12 cellular contexts compared by ENCODE assay signal in the genomic region with DNA sequence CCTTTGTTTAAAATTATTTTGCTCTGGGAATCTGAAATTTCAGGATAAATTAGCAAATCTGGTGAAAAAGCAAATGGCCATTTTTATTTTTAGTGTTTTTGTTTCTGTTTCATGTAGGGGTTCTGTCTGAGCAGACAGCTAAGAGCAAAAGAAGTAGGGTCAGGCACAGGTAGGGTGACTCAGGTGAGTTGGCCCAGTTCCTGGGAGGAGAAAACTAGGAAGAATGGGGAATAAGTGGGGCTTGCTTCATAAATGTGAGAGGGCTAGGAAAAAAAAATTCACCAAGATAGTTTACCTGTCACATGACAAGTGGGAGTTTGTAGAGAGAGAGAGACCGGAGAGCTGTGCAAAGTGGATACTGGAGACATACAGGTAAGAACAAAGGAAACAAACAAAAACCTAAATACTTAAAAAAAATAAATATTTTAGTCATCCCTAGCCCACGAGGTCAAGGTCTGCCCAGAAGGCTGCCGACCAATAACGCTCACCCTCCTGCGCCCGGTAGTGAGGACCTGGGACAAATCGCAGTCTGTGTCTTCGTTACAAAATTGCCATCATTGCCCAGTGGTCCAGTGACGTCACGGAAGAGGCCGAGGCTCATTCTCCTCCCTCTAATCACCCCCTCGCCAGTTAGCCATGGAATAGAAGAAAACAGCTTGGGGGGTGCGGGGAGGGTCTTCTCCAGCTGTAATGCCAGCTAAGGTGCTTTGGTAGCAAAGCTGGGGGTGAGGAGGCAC. TPM values are rescaled to one million over a fixed set of nuclear protein-coding genes. Genes with fewer than 3 reads are reported as not detected.
DNase-seq lines count a peak whose midpoint lies in the region; ATAC-seq and TF ChIP-seq lines count a peak whose summit lies in the region.
"Had no signal": no experiment of that assay in that cellular context is flagged by ENCODE, and none has a peak within 500 bp of the region (broad histone marks: within the 10 kb centered on the region; RNA-seq: fewer than 3 reads in every experiment).

No MANE protein-coding gene starts in this region.

- no peaks in the 10 kb centered on the region for H3K36me3 Mint-ChIP-seq in neural progenitor cell

- H3K9me3 ChIP-seq in heart right ventricle = no peaks in the 10 kb centered on the region
- no peaks in the 10 kb centered on the region for H3K9me3 ChIP-seq in neural progenitor cell (ENCODE audit: low read depth)
- H3K9me3 ChIP-seq in vagina = no peaks in the 10 kb centered on the region

- H3K27ac ChIP-seq in heart right ventricle = peak overlapping the region; percentile 42 to 97 (median 92)
- H3K27ac ChIP-seq in neural progenitor cell = no peak overlapping the region
- H3K27ac ChIP-seq in vagina = no peak overlapping the region

- peaks cover 6 to 72% (median 66%) of the 10 kb centered on the region in 9 donors for H3K4me1 ChIP-seq in heart right ventricle
- H3K4me1 ChIP-seq in neural progenitor cell = peaks cover 17% of the 10 kb centered on the region
- H3K4me1 ChIP-seq in vagina = peaks cover 50% of the 10 kb centered on the region

- no peak for TF ChIP-seq CTCF in heart right ventricle (IDR thresholded peaks at IDR 0.05)
- no peak for TF ChIP-seq CTCF in fibroblast of pulmonary artery (IDR thresholded peaks at IDR 0.05; ENCODE audit: low read length, missing control alignments)
- TF ChIP-seq CTCF in neural progenitor cell (IDR thresholded peaks at IDR 0.05) = no peak
- no peak for TF ChIP-seq CTCF in vagina (IDR thresholded peaks at IDR 0.05)

- no peaks in the 10 kb centered on the region for H3K79me2 ChIP-seq in neural progenitor cell (ENCODE audit: low read depth)

- WGBS in heart right ventricle, 2 donors = 48 to 51% methylated on average over 13 of the region's 13 CpGs

- peaks cover 39% of the 10 kb centered on the region for H3K27me3 Mint-ChIP-seq in neural progenitor cell (ENCODE audit: insufficient read depth, low read depth)

- peak overlapping the region; percentile 87 for H3K4me2 ChIP-seq in neural progenitor cell

- H3K36me3 ChIP-seq in heart right ventricle (no peaks in the 10 kb centered on the region), neural progenitor cell (no peaks in the 10 kb centered on the region), vagina (no peaks in the 10 kb centered on the region)

- intact Hi-C loops in heart right ventricle (cut with DNase I) (loop anchor here in 9 of 10 donors (2.0 to 10.0 kb wide), 10 partner anchors 182 to 355 kb away; a partner anchor contains a TSS), left cardiac atrium (cut with DNase I) (loop anchor here in 1 of 2 donors (10.0 kb wide), 2 partner anchors 182 to 352 kb away; no protein-coding TSS in a partner anchor), vagina (cut with DNase I) (loop anchor here (10.0 kb wide), 1 partner anchor 352 kb away; no protein-coding TSS in a partner anchor)

- peaks cover 17% of the 10 kb centered on the region for H4K20me1 ChIP-seq in neural progenitor cell (ENCODE audit: low read depth)

- DNase-seq in heart right ventricle = no peak
- no peak for DNase-seq in left cardiac atrium
- DNase-seq in fibroblast of pulmonary artery (ENCODE audit: low read depth) = no peak
- no peak for DNase-seq in neural progenitor cell (ENCODE audit: low spot score)
- DNase-seq in vagina (ENCODE audit: extremely low spot score in 2 of 2) = no peak
- DNase-seq in stimulated activated naive CD4-positive, alpha-beta T cell (lab: John Stamatoyannopoulos, UW) = no peak
- DNase-seq: activated CD4-positive, alpha-beta T cell treated with anti-CD3 and anti-CD28 coated beads, Interleukin-2, amount 50 U/mL, for 4 hours; NCI-H524 treated with DMSO at 0.1 percent for 48 hours had no signal

- H3K4me3 Mint-ChIP-seq in neural progenitor cell = peak overlapping the region; percentile 10

- peaks cover 12% of the 10 kb centered on the region for H3K4me1 Mint-ChIP-seq in neural progenitor cell

- H2AFZ ChIP-seq in neural progenitor cell (replicated peaks) = no peak overlapping the region

- no peak for ATAC-seq in heart right ventricle
- ATAC-seq in left cardiac atrium = no peak
- no peak for ATAC-seq in HG03378 (IDR thresholded peaks at IDR 0.05; ENCODE audit: unreplicated experiment)
- no peak for ATAC-seq in HG02610 (IDR thresholded peaks at IDR 0.05; ENCODE audit: unreplicated experiment)

- peak overlapping the region; percentile 62 to 82 (median 70) for H3K4me3 ChIP-seq in heart right ventricle
- H3K4me3 ChIP-seq in fibroblast of pulmonary artery (replicated peaks; ENCODE audit: low read depth, low read length) = peak overlapping the region; percentile 28
- H3K4me3 ChIP-seq in neural progenitor cell = no peak overlapping the region
- H3K4me3 ChIP-seq in vagina = peak overlapping the region; percentile 48 to 49

- no peak for TF ChIP-seq POLR2A in vagina (IDR thresholded peaks at IDR 0.05)

- no peak overlapping the region for H3K27ac Mint-ChIP-seq in neural progenitor cell

- H3K27me3 ChIP-seq in heart right ventricle (peaks cover 0 to 63% (median 29%) of the 10 kb centered on the region in 7 donors), neural progenitor cell (peaks cover 96% of the 10 kb centered on the region), vagina (no peaks in the 10 kb centered on the region)

- H3K9me3 Mint-ChIP-seq in neural progenitor cell = peaks cover under 1% of the 10 kb centered on the region

- no peak overlapping the region for H3K9ac ChIP-seq in neural progenitor cell

- peaks cover 18% of the 10 kb centered on the region for H3F3A ChIP-seq in neural progenitor cell (ENCODE audit: low read depth)

RNA-seq across cellular contexts. Expression of a gene that starts 2.3 kb away (rescaled TPM):
- 10 to 100 TPM; 11.1 to 61.0 (median 17.4) TPM for total RNA-seq in heart right ventricle
- 10 to 100 TPM; 12.0 to 20.6 TPM for polyA plus RNA-seq in heart right ventricle
- 10 to 100 TPM; 20.6 to 50.5 TPM for total RNA-seq in left cardiac atrium
- 0.06 and 0.15 TPM in 2 replicates for total RNA-seq in neural progenitor cell (ENCODE audit: low replicate concordance)
- 76.9 TPM for total RNA-seq in vagina

RNA-seq across cellular contexts. Expression of a gene that starts 12.1 kb away (rescaled TPM):
- total RNA-seq in heart right ventricle = not detected
- polyA plus RNA-seq in heart right ventricle = not detected
- total RNA-seq in left cardiac atrium = not detected
- not detected in 2 replicates for total RNA-seq in neural progenitor cell (ENCODE audit: low replicate concordance)
- total RNA-seq in vagina = not detected
- total RNA-seq: Daoy, myocyte had no signal

RNA-seq across cellular contexts. Expression of a gene that starts 39.0 kb away (rescaled TPM):
- total RNA-seq in heart right ventricle (10 to 100 TPM; 29.6 to 85.0 (median 40.0) TPM), left cardiac atrium (100 to 1,000 TPM in 1 of 2 donors, 10 to 100 TPM in 1; 46.3 to 102 TPM), neural progenitor cell (ENCODE audit: low replicate concordance) (not detected in 2 replicates), vagina (45.4 TPM)
- polyA plus RNA-seq in heart right ventricle = 10 to 100 TPM; 12.7 to 24.9 TPM
- total RNA-seq: myocyte had no signal

Comparison
In these comparisons a context has a peak if more than half of its experiments do, and no peak if none do; other contexts are left out.
1. H3K27ac ChIP-seq: peak in heart right ventricle (10 of 10); none in neural progenitor cell (single experiment) and vagina (single experiment).
2. RNA of a gene that starts 2.3 kb away (total RNA-seq): 76.9 TPM in vagina (single experiment), 20.6 to 50.5 TPM in left cardiac atrium and 11.1 to 61.0 TPM in heart right ventricle; 0.06 to 0.15 TPM in neural progenitor cell; every median in the first group is over 10 times any median in the second.
3. RNA of a gene that starts 39.0 kb away (total RNA-seq): 46.3 to 102 TPM in left cardiac atrium, 45.4 TPM in vagina (single experiment) and 29.6 to 85.0 TPM in heart right ventricle; not detected in neural progenitor cell; every median in the first group is over 10 times any median in the second.